In genomic region chr19:4064551-4065260, GRCh38 we compare ENCODE assay signal across 8 cellular contexts. TPM values are rescaled to one million over a fixed set of nuclear protein-coding genes. Genes with fewer than 3 reads are reported as not detected.
DNase-seq lines count a peak whose midpoint lies in the region.

No MANE protein-coding gene starts in this region.

- H3K9me3 ChIP-seq in Karpas-422 (ENCODE audit: low read length): no peaks in the 10 kb centered on the region
- peaks cover 0 to 1% of the 10 kb centered on the region in 2 donors for H3K9me3 ChIP-seq in neuronal stem cell (replicated peaks in 1 of 2; ENCODE audit: control insufficient read depth in 2 of 2, insufficient read depth in 1 of 2, low read depth in 1 of 2, low read length in 2 of 2)

- WGBS in neuronal stem cell (ENCODE audit: extremely low coverage in 2 of 2, insufficient read length in 2 of 2, insufficient replicate concordance in 1 of 2), 2 donors: no CpG with 5 or more reads among the region's 56 CpGs

- H3K4me2 ChIP-seq in Karpas-422 (ENCODE audit: low read depth, low read length, poor library complexity, severe bottlenecking): peak overlapping the region; percentile 98
- H3K4me2 ChIP-seq in neuronal stem cell (ENCODE audit: insufficient read depth, low read length, poor library complexity, severe bottlenecking): peak overlapping the region; percentile 91

- H2BK15ac ChIP-seq in neuronal stem cell (ENCODE audit: low read length): peak overlapping the region; percentile 49

- H4K91ac ChIP-seq in neuronal stem cell (ENCODE audit: low read depth, low read length, poor library complexity): no peak overlapping the region

- peak overlapping the region; percentile 99 for H3K14ac ChIP-seq in neuronal stem cell (ENCODE audit: low read length)

- H2BK120ac ChIP-seq in neuronal stem cell (ENCODE audit: low read depth, low read length): no peak overlapping the region

- peaks cover 54% of the 10 kb centered on the region for H3K79me2 ChIP-seq in Karpas-422 (ENCODE audit: low read length)

- no peaks in the 10 kb centered on the region for H3K9me2 ChIP-seq in Karpas-422 (replicated peaks; ENCODE audit: insufficient read depth, low read length)

- H2AFZ ChIP-seq in Karpas-422 (ENCODE audit: low read length): no peak overlapping the region
- H2AFZ ChIP-seq in neuronal stem cell (ENCODE audit: low read length): peak overlapping the region; percentile 56

- H3K27ac ChIP-seq in Karpas-422 (ENCODE audit: low read length) (peak overlapping the region; percentile 79), neuronal stem cell (replicated peaks; ENCODE audit: low read length) (no peak overlapping the region)

- H3K4ac ChIP-seq in neuronal stem cell (ENCODE audit: low read length): peak overlapping the region; percentile 76

- no peaks in the 10 kb centered on the region for H3K27me3 ChIP-seq in Karpas-422 (ENCODE audit: low read length)
- H3K27me3 ChIP-seq in neuronal stem cell (ENCODE audit: control insufficient read depth in 3 of 3, insufficient read depth in 3 of 3, low read depth in 1 of 3, low read length in 3 of 3): peaks cover 4 to 21% (median 20%) of the 10 kb centered on the region in 3 experiments

- H3K4me1 ChIP-seq in Karpas-422 (ENCODE audit: low read length): peaks cover 55% of the 10 kb centered on the region
- H3K4me1 ChIP-seq in neuronal stem cell (ENCODE audit: control insufficient read depth in 2 of 2, insufficient read depth in 1 of 2, low read depth in 1 of 2, low read length in 2 of 2): peaks cover 5 to 7% of the 10 kb centered on the region in 2 donors

- peak overlapping the region; percentile 94 for H3K18ac ChIP-seq in neuronal stem cell (ENCODE audit: low read length)

- peaks cover 34% of the 10 kb centered on the region for H3K79me1 ChIP-seq in neuronal stem cell (ENCODE audit: low read depth, low read length)

- peak overlapping the region; percentile 82 for H2BK5ac ChIP-seq in neuronal stem cell (ENCODE audit: low read length)

- H3K9ac ChIP-seq in Karpas-422 (ENCODE audit: low read length) (peak overlapping the region; percentile 99), neuronal stem cell (ENCODE audit: low read depth, low read length, poor library complexity) (peak overlapping the region; percentile 91)

- H3K4me3 ChIP-seq in Karpas-422 (ENCODE audit: low read length): peak overlapping the region; percentile 97
- H3K4me3 ChIP-seq in neuronal stem cell (ENCODE audit: low read length in 2 of 2): peak overlapping the region; percentile 65 to 88

- peaks cover 53% of the 10 kb centered on the region for H4K20me1 ChIP-seq in Karpas-422 (ENCODE audit: insufficient read depth, low read depth, low read length)

- no peak overlapping the region for H4K8ac ChIP-seq in neuronal stem cell (ENCODE audit: low read depth, low read length)

- peak overlapping the region; percentile 84 for H2AK5ac ChIP-seq in neuronal stem cell (ENCODE audit: low read depth, low read length)

- H3K36me3 ChIP-seq in Karpas-422 (ENCODE audit: insufficient read depth, low read length) (no peaks in the 10 kb centered on the region), neuronal stem cell (replicated peaks in 1 of 2; ENCODE audit: control insufficient read depth in 2 of 2, insufficient read depth in 2 of 2, low read length in 2 of 2) (peaks cover 2 to 6% of the 10 kb centered on the region in 2 donors)

- H2BK12ac ChIP-seq in neuronal stem cell (ENCODE audit: low read length): peak overlapping the region; percentile 41

- DNase-seq in NOMO-1 (lab: John Stamatoyannopoulos, UW; ENCODE audit: unreplicated experiment in 2 of 2): peak; percentile 6 to 40
- no peak for DNase-seq in NOMO-1 treated with dmso at 0.1 percent for 144 hours (lab: John Stamatoyannopoulos, UW; ENCODE audit: unreplicated experiment)
- peak; percentile 81 for DNase-seq in Karpas-422
- DNase-seq in activated gamma-delta T cell (lab: John Stamatoyannopoulos, UW): peak; percentile 53
- DNase-seq in germinal center (ENCODE audit: low spot score): peak; percentile 64
- DNase-seq in neuronal stem cell (ENCODE audit: low spot score): no peak
- no peak for DNase-seq in SIG-M5 treated with dmso at 0.1 percent for 504 hours (lab: John Stamatoyannopoulos, UW; ENCODE audit: unreplicated experiment)
- no peak for DNase-seq in NCI-H510A (lab: John Stamatoyannopoulos, UW)

- H3K23ac ChIP-seq in neuronal stem cell (ENCODE audit: low read depth, low read length, poor library complexity): peak overlapping the region; percentile 91

RNA-seq across cellular contexts. Expression of gene ZBTB7A, which starts 2.0 kb away (rescaled TPM):
- 7.2 and 29.3 TPM in 2 replicates for total RNA-seq in Karpas-422 (2014; rRNA removed; shearing (Covaris generic); ENCODE audit: low replicate concordance)
- polyA plus RNA-seq in neuronal stem cell (2013, experiment 1 of 2): 9.3 TPM
- 10.2 TPM for polyA plus RNA-seq in neuronal stem cell (2013, experiment 2 of 2)

RNA-seq across cellular contexts. Expression of gene PIAS4, which starts 57.2 kb away (rescaled TPM):
- total RNA-seq in Karpas-422 (2014; rRNA removed; shearing (Covaris generic); ENCODE audit: low replicate concordance): 17.3 and 55.1 TPM in 2 replicates
- polyA plus RNA-seq in neuronal stem cell (2013, experiment 1 of 2): 64.0 TPM
- polyA plus RNA-seq in neuronal stem cell (2013, experiment 2 of 2): 61.2 TPM

RNA-seq across cellular contexts. Expression of gene MAP2K2, which starts 59.2 kb away (rescaled TPM):
- total RNA-seq in Karpas-422 (2014; rRNA removed; shearing (Covaris generic); ENCODE audit: low replicate concordance): 106 and 270 TPM in 2 replicates
- polyA plus RNA-seq in neuronal stem cell (2013, experiment 1 of 2): 165 TPM
- polyA plus RNA-seq in neuronal stem cell (2013, experiment 2 of 2): 164 TPM

Comparison
In these comparisons a context has a peak if more than half of its experiments do, and no peak if none do; other contexts are left out.
1. DNase-seq: peak in NOMO-1 (2 of 2), Karpas-422 (single experiment), activated gamma-delta T cell (single experiment) and germinal center (single experiment); none in NOMO-1 treated with dmso at 0.1 percent for 144 hours (single experiment), neuronal stem cell (single experiment), SIG-M5 treated with dmso at 0.1 percent for 504 hours (single experiment) and NCI-H510A (single experiment).